20 cellular contexts compared by ENCODE assay signal in genomic region chr9:80556631-80557030, GRCh38.
DNase-seq lines count a peak whose midpoint lies in the region; ATAC-seq, FAIRE-seq and TF ChIP-seq lines count a peak whose summit lies in the region.
"Had no signal": no experiment of that assay in that cellular context is flagged by ENCODE, and none has a peak within 500 bp of the region (broad histone marks: within the 10 kb centered on the region; RNA-seq: fewer than 3 reads in every experiment).

No MANE protein-coding gene starts in this region.

- H3K4me3 ChIP-seq in adipocyte (ENCODE audit: low read length) (no peak overlapping the region), osteoblast (ENCODE audit: insufficient read depth, low read length) (no peak overlapping the region)
- H3K4me3 ChIP-seq: GM23248 had no signal

- H3K4me1 Mint-ChIP-seq in stimulated activated naive B cell treated with anti-CD40 and anti-IgM and Interleukin-4, amounts not matched to agents 10 μg/mL and 1 μg/mL and 100 μg/mL, for 72 hours = no peaks in the 10 kb centered on the region

- no peak overlapping the region for H3K27ac ChIP-seq in osteoblast (ENCODE audit: low read depth, low read length)
- H3K27ac ChIP-seq: GM23248 had no signal

- no peaks in the 10 kb centered on the region for H3K27me3 Mint-ChIP-seq in stimulated activated naive B cell treated with anti-CD40 and anti-IgM and Interleukin-4, amounts not matched to agents 10 μg/mL and 1 μg/mL and 100 μg/mL, for 72 hours

- no peak for ATAC-seq in stimulated activated naive B cell treated with anti-CD40 and anti-IgM and Interleukin-4, amounts not matched to agents 10 μg/mL and 1 μg/mL and 100 μg/mL, for 72 hours (replicated peaks)
- ATAC-seq: Panc1 had no signal

- H3K4me2 ChIP-seq in osteoblast (ENCODE audit: insufficient read depth, low read length) = no peak overlapping the region

- no peaks in the 10 kb centered on the region for H3K36me3 ChIP-seq in adipocyte (ENCODE audit: control insufficient read depth, insufficient read depth, low read length, severe bottlenecking)
- no peaks in the 10 kb centered on the region for H3K36me3 ChIP-seq in osteoblast (ENCODE audit: insufficient read depth, low read length)

- no peaks in the 10 kb centered on the region for H3K27me3 ChIP-seq in adipocyte (replicated peaks; ENCODE audit: control insufficient read depth, insufficient read depth, low read length)
- no peaks in the 10 kb centered on the region for H3K27me3 ChIP-seq in osteoblast (ENCODE audit: insufficient read depth, low read length)

- H3K9me3 ChIP-seq in adipocyte (ENCODE audit: control insufficient read depth, low read length) = no peaks in the 10 kb centered on the region
- no peaks in the 10 kb centered on the region for H3K9me3 ChIP-seq in osteoblast (ENCODE audit: low read depth, low read length)

- TF ChIP-seq CTCF in osteoblast (IDR thresholded peaks at IDR 0.05; ENCODE audit: extremely low read depth, low read depth, low read length) = no peak

- no peaks in the 10 kb centered on the region for H3K79me2 ChIP-seq in osteoblast (ENCODE audit: insufficient read depth, low read length)

- H3K36me3 Mint-ChIP-seq in stimulated activated naive B cell treated with anti-CD40 and anti-IgM and Interleukin-4, amounts not matched to agents 10 μg/mL and 1 μg/mL and 100 μg/mL, for 72 hours = peaks cover 0 to 6% of the 10 kb centered on the region in 2 donors

- H4K20me1 ChIP-seq in osteoblast (ENCODE audit: insufficient read depth, low read length) = no peaks in the 10 kb centered on the region

- DNase-seq in ELR (ENCODE audit: low read depth) (peak; percentile 18), adipocyte (ENCODE audit: low read depth) (peak; percentile 84), foreskin melanocyte (peak; percentile 11), NCI-H128 (lab: John Stamatoyannopoulos, UW; ENCODE audit: unreplicated experiment) (no peak), osteoblast (ENCODE audit: insufficient read length, low spot score, missing footprints) (no peak), NCI-H1092 (lab: John Stamatoyannopoulos, UW) (no peak)
- no peak for DNase-seq in stimulated activated naive B cell treated with anti-CD40 and anti-IgM and Interleukin-4, amounts not matched to agents 10 μg/mL and 1 μg/mL and 100 μg/mL, for 72 hours
- DNase-seq: C1 segment of cervical spinal cord, GM23248, KG1, NCI-H1048, NCI-H1694, NCI-H2107, NCI-H2227 treated with DMSO at 0.1 percent for 48 hours, NCI-H524, Right ventricle myocardium superior had no signal

- H3K4me3 Mint-ChIP-seq in stimulated activated naive B cell treated with anti-CD40 and anti-IgM and Interleukin-4, amounts not matched to agents 10 μg/mL and 1 μg/mL and 100 μg/mL, for 72 hours = no peak overlapping the region

- no peaks in the 10 kb centered on the region for H3K9me3 Mint-ChIP-seq in stimulated activated naive B cell treated with anti-CD40 and anti-IgM and Interleukin-4, amounts not matched to agents 10 μg/mL and 1 μg/mL and 100 μg/mL, for 72 hours

- H3K4me1 ChIP-seq in adipocyte (ENCODE audit: control insufficient read depth, insufficient read depth, low read length) (no peaks in the 10 kb centered on the region), osteoblast (ENCODE audit: insufficient read depth, low read length) (no peaks in the 10 kb centered on the region)

- no peak overlapping the region for H3K9ac ChIP-seq in adipocyte (ENCODE audit: low read length)
- H3K9ac ChIP-seq: GM23248 had no signal

- no peak overlapping the region for H2AFZ ChIP-seq in osteoblast (ENCODE audit: low read length)
- H2AFZ ChIP-seq: GM23248 had no signal

- peak; percentile 65 for FAIRE-seq in endometrium (lab: Jason Lieb, UNC)
- FAIRE-seq: A204.1, GM12892 had no signal

- no peak overlapping the region for H3K27ac Mint-ChIP-seq in stimulated activated naive B cell treated with anti-CD40 and anti-IgM and Interleukin-4, amounts not matched to agents 10 μg/mL and 1 μg/mL and 100 μg/mL, for 72 hours

Comparison
In these comparisons a context has a peak if more than half of its experiments do, and no peak if none do; other contexts are left out.
1. DNase-seq: peak in ELR (single experiment), adipocyte (single experiment) and foreskin melanocyte (single experiment); none in NCI-H128 (single experiment), stimulated activated naive B cell treated with anti-CD40 and anti-IgM and Interleukin-4, amounts not matched to agents 10 μg/mL and 1 μg/mL and 100 μg/mL, for 72 hours (single experiment), osteoblast (single experiment) and NCI-H1092 (single experiment).